ENCODE assay signal across 8 cellular contexts in the genomic region with DNA sequence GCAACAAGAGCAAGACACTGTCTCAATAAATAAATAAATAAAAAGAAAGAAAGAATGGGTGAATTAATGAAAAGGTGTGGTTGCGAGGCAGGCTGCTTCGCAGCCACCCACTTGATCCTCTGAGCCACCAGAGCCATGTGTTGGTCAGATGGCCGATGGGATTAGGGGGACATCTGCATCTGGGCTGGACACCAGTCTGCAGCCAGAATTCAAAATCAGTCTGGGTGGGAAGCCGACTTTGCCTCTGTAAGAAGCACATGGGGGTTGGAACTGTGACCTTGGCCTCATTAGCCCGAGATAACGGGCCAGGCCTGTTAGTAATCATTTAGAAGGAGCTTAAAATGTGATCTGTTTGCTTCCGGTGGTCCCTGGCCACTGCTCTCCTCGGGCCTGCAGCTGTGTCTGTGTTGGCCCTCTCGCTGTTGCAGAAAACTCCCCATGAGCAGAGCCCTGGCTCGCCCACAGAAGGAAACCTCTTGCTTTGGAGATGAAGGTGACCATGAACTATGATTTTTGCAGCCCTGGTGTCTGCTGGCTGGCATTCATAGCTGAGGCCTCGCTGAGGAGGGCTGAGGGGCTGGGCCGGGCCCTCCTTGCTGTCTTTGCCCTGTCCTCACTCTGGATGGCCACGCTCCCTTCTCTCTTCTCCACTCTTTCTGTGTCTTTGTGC.
DNase-seq lines count a peak whose midpoint lies in the region; ATAC-seq and TF ChIP-seq lines count a peak whose summit lies in the region.
"Had no signal": no experiment of that assay in that cellular context is flagged by ENCODE, and none has a peak within 500 bp of the region (broad histone marks: within the 10 kb centered on the region; RNA-seq: fewer than 3 reads in every experiment).

No MANE protein-coding gene starts in this region.

- peaks cover 4% of the 10 kb centered on the region for H3K4me1 Mint-ChIP-seq in chondrocyte (ENCODE audit: low read depth)
- peaks cover 6 to 7% of the 10 kb centered on the region in 2 donors for H3K4me1 Mint-ChIP-seq in stimulated activated naive B cell treated with anti-CD40 and anti-IgM and Interleukin-4, amounts not matched to agents 10 μg/mL and 1 μg/mL and 100 μg/mL, for 72 hours

- H3K27me3 Mint-ChIP-seq in chondrocyte (ENCODE audit: low read depth), result no peaks in the 10 kb centered on the region
- H3K27me3 Mint-ChIP-seq in stimulated activated naive B cell treated with anti-CD40 and anti-IgM and Interleukin-4, amounts not matched to agents 10 μg/mL and 1 μg/mL and 100 μg/mL, for 72 hours, result peaks cover 33 to 49% of the 10 kb centered on the region in 2 donors

- H3K27ac Mint-ChIP-seq in chondrocyte (ENCODE audit: unreplicated experiment), result no peak overlapping the region
- no peak overlapping the region for H3K27ac Mint-ChIP-seq in stimulated activated naive B cell treated with anti-CD40 and anti-IgM and Interleukin-4, amounts not matched to agents 10 μg/mL and 1 μg/mL and 100 μg/mL, for 72 hours
- H3K27ac Mint-ChIP-seq: CD4-positive, alpha-beta T cell had no signal

- TF ChIP-seq CTCF in chondrocyte (IDR thresholded peaks at IDR 0.05) (no peak), GM20000 (IDR thresholded peaks at IDR 0.05; ENCODE audit: extremely low read depth, missing control alignments) (no peak)

- intact Hi-C loops in cardiac septum (cut with DNase I), result loop anchor here (2.0 to 10.0 kb wide), 5 partner anchors 60 to 1197 kb away; no protein-coding TSS in a partner anchor
- intact Hi-C loops in left ventricle myocardium superior (cut with micrococcal nuclease), result loop anchor here (10.0 kb wide), 1 partner anchor 597 kb away; a partner anchor contains a TSS
- intact Hi-C loops in posterior vena cava (cut with DNase I), result loop anchor here (5.0 kb wide), 2 partner anchors 260 to 600 kb away; a partner anchor contains a TSS

- no peak for ATAC-seq in left ventricle myocardium superior
- no peak for ATAC-seq in stimulated activated naive B cell treated with anti-CD40 and anti-IgM and Interleukin-4, amounts not matched to agents 10 μg/mL and 1 μg/mL and 100 μg/mL, for 72 hours (replicated peaks)

- DNase-seq in cardiac septum (ENCODE audit: low spot score), result peak; percentile 35
- no peak for DNase-seq in left ventricle myocardium superior
- peak; percentile 33 for DNase-seq in chondrocyte (ENCODE audit: low spot score)
- peak; percentile 51 for DNase-seq in posterior vena cava (ENCODE audit: low spot score)
- no peak for DNase-seq in GM20000 (ENCODE audit: low spot score)
- no peak for DNase-seq in stimulated activated naive B cell treated with anti-CD40 and anti-IgM and Interleukin-4, amounts not matched to agents 10 μg/mL and 1 μg/mL and 100 μg/mL, for 72 hours
- no peak for DNase-seq in stimulated activated CD4-positive, alpha-beta T cell treated with anti-CD3 and anti-CD28 coated beads, Interleukin-4, amount 100 ng/mL, for 24 hours

- peaks cover 8% of the 10 kb centered on the region for H3K36me3 Mint-ChIP-seq in chondrocyte (ENCODE audit: low read depth)
- peaks cover 0 to 4% of the 10 kb centered on the region in 2 donors for H3K36me3 Mint-ChIP-seq in stimulated activated naive B cell treated with anti-CD40 and anti-IgM and Interleukin-4, amounts not matched to agents 10 μg/mL and 1 μg/mL and 100 μg/mL, for 72 hours

- H3K9me3 Mint-ChIP-seq in chondrocyte (ENCODE audit: low read depth), result no peaks in the 10 kb centered on the region
- H3K9me3 Mint-ChIP-seq in stimulated activated naive B cell treated with anti-CD40 and anti-IgM and Interleukin-4, amounts not matched to agents 10 μg/mL and 1 μg/mL and 100 μg/mL, for 72 hours, result peaks cover 0 to 2% of the 10 kb centered on the region in 2 donors
- H3K9me3 Mint-ChIP-seq: CD4-positive, alpha-beta T cell had no signal

- no peak overlapping the region for H3K4me3 Mint-ChIP-seq in chondrocyte (ENCODE audit: unreplicated experiment)
- H3K4me3 Mint-ChIP-seq in stimulated activated naive B cell treated with anti-CD40 and anti-IgM and Interleukin-4, amounts not matched to agents 10 μg/mL and 1 μg/mL and 100 μg/mL, for 72 hours, result no peak overlapping the region
- H3K4me3 Mint-ChIP-seq: CD4-positive, alpha-beta T cell had no signal

Comparison
In these comparisons a context has a peak if more than half of its experiments do, and no peak if none do; other contexts are left out.
1. DNase-seq: peak in cardiac septum (single experiment), chondrocyte (single experiment) and posterior vena cava (single experiment); none in left ventricle myocardium superior (single experiment), GM20000 (single experiment), stimulated activated naive B cell treated with anti-CD40 and anti-IgM and Interleukin-4, amounts not matched to agents 10 μg/mL and 1 μg/mL and 100 μg/mL, for 72 hours (single experiment) and stimulated activated CD4-positive, alpha-beta T cell treated with anti-CD3 and anti-CD28 coated beads, Interleukin-4, amount 100 ng/mL, for 24 hours (single experiment).